13 cellular contexts compared by ENCODE assay signal in genomic region chr16:58123896-58124600, GRCh38. TPM values are rescaled to one million over a fixed set of nuclear protein-coding genes. Genes with fewer than 3 reads are reported as not detected.
DNase-seq lines count a peak whose midpoint lies in the region; ATAC-seq and TF ChIP-seq lines count a peak whose summit lies in the region.
"Had no signal": no experiment of that assay in that cellular context is flagged by ENCODE, and none has a peak within 500 bp of the region (broad histone marks: within the 10 kb centered on the region; RNA-seq: fewer than 3 reads in every experiment).

No MANE protein-coding gene starts in this region.

- H3K27me3 ChIP-seq in Peyer's patch, result no peaks in the 10 kb centered on the region
- H3K27me3 ChIP-seq: neutrophil had no signal

- peak overlapping the region in 2 of 4 donors; percentile 15 to 52 for H3K27ac ChIP-seq in Peyer's patch
- H3K27ac ChIP-seq: neutrophil had no signal

- H3K27ac Mint-ChIP-seq in Calu3 (ENCODE audit: unreplicated experiment) (peak overlapping the region; percentile 17), nephron (peak overlapping the region; percentile 18 to 58 (median 44))
- peak overlapping the region; percentile 6 for H3K27ac Mint-ChIP-seq in central memory CD8-positive, alpha-beta T cell (ENCODE audit: low read depth)
- H3K27ac Mint-ChIP-seq: stimulated activated naive CD8-positive, alpha-beta T cell treated with anti-CD3 and anti-CD28 coated beads, Interleukin-15, Interleukin-2, amounts not matched to agents 100 ng/mL and 50 ng/mL, for 24 hours had no signal

- BruUV-seq in Calu3 (replicated peaks; lab: Mats Ljungman, UMichigan), result no TSS peak

- no peak for TF ChIP-seq POLR2A in Peyer's patch (IDR thresholded peaks at IDR 0.05)

- DNase-seq in Calu3, result no peak
- peak; percentile 23 for DNase-seq in NAMALWA (ENCODE audit: low spot score)
- no peak for DNase-seq in central memory CD8-positive, alpha-beta T cell (ENCODE audit: low spot score in 2 of 2)
- DNase-seq in Peyer's patch, result no peak
- no peak for DNase-seq in HuH-7 (ENCODE audit: low spot score)
- DNase-seq: activated T-cell treated with anti-CD3 and anti-CD28 coated beads, Interleukin-2, amount 50 U/mL, for 4 hours; NCI-H2107; RPMI8226 had no signal

- peaks cover 0 to 84% (median 8%) of the 10 kb centered on the region in 4 donors for H3K4me1 ChIP-seq in Peyer's patch

- intact Hi-C loops in Calu3 (cut with micrococcal nuclease; ENCODE audit: unreplicated experiment), result loop anchor here (10.0 kb wide), 2 partner anchors 371 to 389 kb away; partner anchors contain the start of gene KATNB1

- H3K27me3 Mint-ChIP-seq in Calu3 (ENCODE audit: unreplicated experiment) (no peaks in the 10 kb centered on the region), nephron (ENCODE audit: low read depth) (no peaks in the 10 kb centered on the region)
- no peaks in the 10 kb centered on the region for H3K27me3 Mint-ChIP-seq in central memory CD8-positive, alpha-beta T cell
- H3K27me3 Mint-ChIP-seq: stimulated activated naive CD8-positive, alpha-beta T cell treated with anti-CD3 and anti-CD28 coated beads, Interleukin-15, Interleukin-2, amounts not matched to agents 100 ng/mL and 50 ng/mL, for 24 hours had no signal

- TF ChIP-seq CTCF in Calu3 (IDR thresholded peaks at IDR 0.05; ENCODE audit: unreplicated experiment), result no peak
- no peak for TF ChIP-seq CTCF in nephron (IDR thresholded peaks at IDR 0.05; ENCODE audit: unreplicated experiment in 3 of 3)
- TF ChIP-seq CTCF in Peyer's patch (IDR thresholded peaks at IDR 0.05), result no peak

- no peak for ATAC-seq in central memory CD8-positive, alpha-beta T cell (replicated peaks; ENCODE audit: extremely low read depth, poor library complexity, severe bottlenecking)
- ATAC-seq in GM21423 (IDR thresholded peaks at IDR 0.05; ENCODE audit: unreplicated experiment) (no peak), GM21360 (IDR thresholded peaks at IDR 0.05; ENCODE audit: unreplicated experiment) (no peak)
- ATAC-seq: activated T-cell treated with anti-CD3 and anti-CD28 coated beads, Interleukin-2, amount 50 U/mL, for 4 hours had no signal

- CTCF ChIA-PET in Calu3 (lab: Charles Lee), result interaction anchor here (0.6 to 1.0 kb wide), 2 partner anchors 20 to 552 kb away, joined by 5 to 9 read pairs; no protein-coding TSS in a partner anchor

- no peak overlapping the region for H3K4me3 ChIP-seq in Peyer's patch

- H3K9me3 Mint-ChIP-seq in Calu3 (ENCODE audit: low read depth, unreplicated experiment), result no peaks in the 10 kb centered on the region
- H3K9me3 Mint-ChIP-seq in central memory CD8-positive, alpha-beta T cell, result no peaks in the 10 kb centered on the region
- H3K9me3 Mint-ChIP-seq in nephron, result no peaks in the 10 kb centered on the region
- H3K9me3 Mint-ChIP-seq: activated T-cell treated with anti-CD3 and anti-CD28 coated beads, Interleukin-2, amount 50 U/mL, for 4 hours; stimulated activated naive CD8-positive, alpha-beta T cell treated with anti-CD3 and anti-CD28 coated beads, Interleukin-15, Interleukin-2, amounts not matched to agents 100 ng/mL and 50 ng/mL, for 24 hours had no signal

- H3K9me3 ChIP-seq in Peyer's patch, result no peaks in the 10 kb centered on the region
- H3K9me3 ChIP-seq: neutrophil had no signal

- H3K36me3 Mint-ChIP-seq in Calu3 (ENCODE audit: insufficient read depth, unreplicated experiment), result peaks cover 24% of the 10 kb centered on the region
- H3K36me3 Mint-ChIP-seq in central memory CD8-positive, alpha-beta T cell (ENCODE audit: insufficient read depth), result peaks cover 26% of the 10 kb centered on the region
- H3K36me3 Mint-ChIP-seq in nephron (ENCODE audit: low read depth), result no peaks in the 10 kb centered on the region

- peaks cover 69% of the 10 kb centered on the region for H3K4me1 Mint-ChIP-seq in Calu3 (ENCODE audit: low read depth, unreplicated experiment)
- peaks cover 58% of the 10 kb centered on the region for H3K4me1 Mint-ChIP-seq in central memory CD8-positive, alpha-beta T cell
- peaks cover 74% of the 10 kb centered on the region for H3K4me1 Mint-ChIP-seq in nephron

- H3K4me3 Mint-ChIP-seq in Calu3 (ENCODE audit: low read depth, unreplicated experiment) (no peak overlapping the region), nephron (peak overlapping the region in 2 of 3 experiments; percentile 47 to 58)
- H3K4me3 Mint-ChIP-seq in central memory CD8-positive, alpha-beta T cell, result no peak overlapping the region
- H3K4me3 Mint-ChIP-seq: activated T-cell treated with anti-CD3 and anti-CD28 coated beads, Interleukin-2, amount 50 U/mL, for 4 hours; stimulated activated naive CD8-positive, alpha-beta T cell treated with anti-CD3 and anti-CD28 coated beads, Interleukin-15, Interleukin-2, amounts not matched to agents 100 ng/mL and 50 ng/mL, for 24 hours had no signal

- H3K36me3 ChIP-seq in Peyer's patch, result no peaks in the 10 kb centered on the region
- H3K36me3 ChIP-seq: neutrophil had no signal

RNA-seq across cellular contexts. Expression of gene CFAP20, which starts 5.1 kb away (rescaled TPM):
- total RNA-seq in Calu3 (2022), result 54.1 and 63.8 TPM in 2 replicates
- total RNA-seq in Peyer's patch, result 10 to 100 TPM in 3 of 4 donors, 1 to 10 TPM in 1; 5.8 to 47.7 (median 31.1) TPM

Comparison
In these comparisons a context has a peak if more than half of its experiments do, and no peak if none do; other contexts are left out.
1. H3K4me3 Mint-ChIP-seq: peak in nephron (2 of 3); none in Calu3 (single experiment) and central memory CD8-positive, alpha-beta T cell (single experiment).
2. Peak in every context shown above with its lines, with median percentiles within 50 percentile points of each other: H3K27ac Mint-ChIP-seq.